5 cellular contexts compared by ENCODE assay signal in the genomic region with DNA sequence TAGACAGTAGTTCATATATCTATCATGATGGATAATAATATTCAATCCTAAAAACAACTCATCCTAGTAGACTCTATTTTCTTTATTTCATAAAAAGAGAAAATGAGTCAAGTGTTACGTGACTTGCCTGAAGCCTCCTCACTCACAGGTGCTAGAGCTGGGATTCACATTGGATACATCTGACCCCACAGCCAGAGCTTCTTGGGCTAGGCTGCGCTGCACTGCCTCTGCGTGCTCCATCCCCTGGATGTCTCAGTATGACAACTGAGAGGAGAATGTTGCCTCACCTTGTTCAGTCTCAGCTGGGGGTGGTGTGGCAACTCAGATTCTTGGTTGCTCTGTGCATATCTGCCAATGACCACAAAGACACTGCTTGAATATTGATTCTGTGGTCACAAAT.
"Had no signal": no experiment of that assay in that cellular context is flagged by ENCODE, and none has a peak within 500 bp of the region (broad histone marks: within the 10 kb centered on the region; RNA-seq: fewer than 3 reads in every experiment).

No MANE protein-coding gene starts in this region.

- H3K4me2 ChIP-seq: GM23338 had no signal

- H3K4me3 ChIP-seq: GM23338 had no signal

- DNase-seq: H9, HCEC 1CT, IMR-90, KBM-7 had no signal

- ATAC-seq: GM23338 had no signal

- H2AFZ ChIP-seq: GM23338 had no signal
